In genomic region chr20:37318046-37318445, GRCh38 we compare ENCODE assay signal across 1 cellular context.
TF ChIP-seq lines count a peak whose summit lies in the region.

No MANE protein-coding gene starts in this region.

TF ChIP-seq in H1, 55 proteins besides CTCF, POLR2A, EP300 and RAD21:
- TF ChIP-seq NRF1 (IDR thresholded peaks at IDR 0.05; ENCODE audit: low read depth, low read length) (no peak), BACH1 (IDR thresholded peaks at IDR 0.05; ENCODE audit: low read length) (no peak), PHF8 (conservative IDR thresholded peaks at IDR 0.05; ENCODE audit: low read depth, low read length) (no peak), KDM4A (IDR thresholded peaks at IDR 0.05; ENCODE audit: low read depth, low read length, severe bottlenecking) (no peak), RFX5 (IDR thresholded peaks at IDR 0.05; ENCODE audit: borderline replicate concordance, low read depth, low read length) (no peak), CHD2 (IDR thresholded peaks at IDR 0.05; ENCODE audit: low read length) (no peak), POLR2AphosphoS5 (IDR thresholded peaks at IDR 0.05; ENCODE audit: low read depth, low read length) (no peak), CBX8 (IDR thresholded peaks at IDR 0.05; ENCODE audit: borderline replicate concordance, low read depth, low read length) (no peak), SUZ12 (IDR thresholded peaks at IDR 0.05; ENCODE audit: low read length) (no peak), BRCA1 (IDR thresholded peaks at IDR 0.05; ENCODE audit: low read depth, low read length) (no peak), RBBP5 (IDR thresholded peaks at IDR 0.05; ENCODE audit: borderline replicate concordance, low read depth, low read length) (no peak), KDM1A (IDR thresholded peaks at IDR 0.05; ENCODE audit: borderline replicate concordance, low read length) (no peak), SP1 (IDR thresholded peaks at IDR 0.05; ENCODE audit: low read depth, low read length) (no peak), SP4 (IDR thresholded peaks at IDR 0.05; ENCODE audit: low read length) (no peak), EGR1 (IDR thresholded peaks at IDR 0.05; ENCODE audit: borderline replicate concordance, low read depth, low read length) (no peak)
